ENCODE assay signal across 11 cellular contexts in the genomic region with DNA sequence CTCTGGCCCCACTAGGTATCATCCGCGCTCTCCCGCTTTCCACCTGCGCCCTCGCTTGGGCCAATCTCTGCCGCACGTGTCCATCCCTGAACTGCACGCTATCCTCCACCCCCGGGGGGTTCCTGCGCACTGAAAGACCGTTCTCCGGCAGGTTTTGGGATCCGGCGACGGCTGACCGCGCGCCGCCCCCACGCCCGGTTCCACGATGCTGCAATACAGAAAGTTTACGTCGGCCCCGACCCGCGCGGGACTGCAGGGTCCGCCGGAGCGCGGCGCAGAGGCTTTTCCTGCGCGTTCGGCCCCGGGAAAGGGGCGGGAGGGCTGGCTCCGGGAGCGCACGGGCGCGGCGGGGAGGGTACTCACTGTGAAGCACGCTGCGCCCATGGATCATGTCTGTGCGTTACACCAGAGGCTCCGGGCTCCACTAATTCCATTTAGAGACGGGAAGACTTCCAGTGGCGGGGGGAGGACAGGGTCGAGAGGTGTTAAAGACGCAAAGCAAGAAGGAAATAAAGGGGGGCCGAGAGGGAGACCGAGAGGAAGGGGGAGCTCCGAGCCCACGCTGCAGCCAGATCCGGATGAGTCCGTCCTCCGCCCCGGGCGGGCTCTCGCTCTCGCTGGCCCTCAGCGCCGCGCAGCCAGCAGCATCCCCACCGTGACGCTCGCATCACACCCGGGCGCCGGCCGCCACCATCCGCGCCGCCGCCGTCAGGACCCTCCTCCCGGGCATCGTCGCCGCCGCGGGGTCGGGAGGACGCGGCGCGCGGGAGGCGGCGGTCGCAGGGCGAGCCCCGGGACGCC. TPM values are rescaled to one million over a fixed set of nuclear protein-coding genes. Genes with fewer than 3 reads are reported as not detected.
DNase-seq lines count a peak whose midpoint lies in the region; ATAC-seq and TF ChIP-seq lines count a peak whose summit lies in the region.
"Had no signal": no experiment of that assay in that cellular context is flagged by ENCODE, and none has a peak within 500 bp of the region (broad histone marks: within the 10 kb centered on the region; RNA-seq: fewer than 3 reads in every experiment).

No MANE protein-coding gene starts in this region.

- no peak for TF ChIP-seq POLR2A in IMR-90 (IDR thresholded peaks at IDR 0.05; ENCODE audit: low read depth, low read length)
- no peak for TF ChIP-seq POLR2A in erythroblast (IDR thresholded peaks at IDR 0.05; ENCODE audit: low read length)

- no peak overlapping the region for H4K8ac ChIP-seq in IMR-90 (ENCODE audit: low read depth in 2 of 2, low read length in 2 of 2)

- H3K4ac ChIP-seq in IMR-90 (ENCODE audit: low read depth, low read length): no peak overlapping the region

- H3K9ac ChIP-seq in IMR-90 (ENCODE audit: low read depth, low read length) (no peak overlapping the region), MM.1S (ENCODE audit: low read length) (no peak overlapping the region)

- POLR2A ChIA-PET in IMR-90 (lab: Charles Lee; ENCODE audit: unreplicated experiment): no interaction called here

- no peak for TF ChIP-seq CTCF in IMR-90 (conservative IDR thresholded peaks at IDR 0.05; ENCODE audit: low read depth, low read length)
- TF ChIP-seq CTCF in brain microvascular endothelial cell (IDR thresholded peaks at IDR 0.05; ENCODE audit: low read depth, low read length, missing control alignments): no peak
- no peak for TF ChIP-seq CTCF in osteoblast (IDR thresholded peaks at IDR 0.05; ENCODE audit: extremely low read depth, low read depth, low read length)
- no peak for TF ChIP-seq CTCF in MM.1S (IDR thresholded peaks at IDR 0.05; ENCODE audit: low read length)

- H3K79me2 ChIP-seq in osteoblast (ENCODE audit: insufficient read depth, low read length): no peaks in the 10 kb centered on the region
- no peaks in the 10 kb centered on the region for H3K79me2 ChIP-seq in MM.1S (ENCODE audit: low read length)

- H3K4me2 ChIP-seq in IMR-90 (ENCODE audit: low read depth, low read length): peak overlapping the region; percentile 72
- H3K4me2 ChIP-seq in osteoblast (ENCODE audit: insufficient read depth, low read length): no peak overlapping the region
- H3K4me2 ChIP-seq in MM.1S (ENCODE audit: low read depth, low read length): no peak overlapping the region

- no peak overlapping the region for H2AK5ac ChIP-seq in IMR-90 (ENCODE audit: low read depth, low read length)

- no peak overlapping the region for H2BK5ac ChIP-seq in IMR-90 (ENCODE audit: low read depth, low read length, poor library complexity, severe bottlenecking)

- no TSS peak for BruUV-seq in IMR-90 (replicated peaks; lab: Mats Ljungman, UMichigan)

- 3% methylated on average over 28 of the region's 96 CpGs; no CpG with 5 or more reads in 1 of the 2 experiments for WGBS in IMR-90 (ENCODE audit: extremely low coverage in 2 of 2, insufficient read length in 1 of 2), 2 experiments

- peak overlapping the region; percentile 70 for H2AFZ ChIP-seq in IMR-90 (replicated peaks; ENCODE audit: low read length, poor library complexity)
- H2AFZ ChIP-seq in osteoblast (ENCODE audit: low read length): no peak overlapping the region
- H2AFZ ChIP-seq in MM.1S (ENCODE audit: low read length): no peak overlapping the region

- no peak for TF ChIP-seq RAD21 in IMR-90 (IDR thresholded peaks at IDR 0.05; ENCODE audit: low read length)

- no peak overlapping the region for H4K5ac ChIP-seq in IMR-90 (ENCODE audit: low read depth, low read length)

- H2BK120ac ChIP-seq in IMR-90 (ENCODE audit: low read depth, low read length): no peak overlapping the region

- no peak overlapping the region for H2AK9ac ChIP-seq in IMR-90 (replicated peaks; ENCODE audit: low read depth, low read length, poor library complexity)

- no peak overlapping the region for H3K18ac ChIP-seq in IMR-90 (ENCODE audit: low read depth, low read length)

- in situ Hi-C loops in IMR-90 (cut with MboI; ENCODE audit: low sequenced_read_pairs) (no loop called here), brain microvascular endothelial cell (cut with HindIII; ENCODE audit: low pct_ligation_motif_present, low sequenced_read_pairs) (no loop called here)

- no peak overlapping the region for H2BK20ac ChIP-seq in IMR-90 (ENCODE audit: low read depth, low read length)

- H4K91ac ChIP-seq in IMR-90 (ENCODE audit: insufficient read depth, low read depth, low read length): no peak overlapping the region

- no peaks in the 10 kb centered on the region for H4K20me1 ChIP-seq in IMR-90 (ENCODE audit: insufficient read depth, low read length)
- H4K20me1 ChIP-seq in osteoblast (ENCODE audit: insufficient read depth, low read length): no peaks in the 10 kb centered on the region
- no peaks in the 10 kb centered on the region for H4K20me1 ChIP-seq in MM.1S (ENCODE audit: insufficient read depth, low read length)

- H3K79me1 ChIP-seq in IMR-90 (ENCODE audit: low read depth in 1 of 2, low read length in 2 of 2): no peaks in the 10 kb centered on the region

- H3K27ac ChIP-seq in IMR-90 (ENCODE audit: insufficient read depth, low read length): no peak overlapping the region
- no peak overlapping the region for H3K27ac ChIP-seq in brain microvascular endothelial cell
- H3K27ac ChIP-seq in osteoblast (ENCODE audit: low read depth, low read length): no peak overlapping the region
- H3K27ac ChIP-seq in MM.1S (ENCODE audit: low read length): no peak overlapping the region

- peak; percentile 25; the same call in 1 of the 2 replicates for ATAC-seq in IMR-90 (ENCODE audit: low read depth)
- ATAC-seq in GM18909 (IDR thresholded peaks at IDR 0.05; ENCODE audit: poor library complexity, unreplicated experiment): no peak
- ATAC-seq: activated CD8-positive, alpha-beta T cell treated with anti-CD3 and anti-CD28 coated beads for 36 hours; HCT116 had no signal

- H3K4me1 ChIP-seq in IMR-90 (ENCODE audit: control insufficient read depth, insufficient read depth, low read length): 0 out of 2 replicates have a peak, but pooled peaks cover 1% of the 10 kb centered on the region
- no peaks in the 10 kb centered on the region for H3K4me1 ChIP-seq in osteoblast (ENCODE audit: insufficient read depth, low read length)
- no peaks in the 10 kb centered on the region for H3K4me1 ChIP-seq in MM.1S (ENCODE audit: low read length)

- DNase-seq in ELF-1 (ENCODE audit: low read depth, low spot score) (peak; percentile 16), IMR-90 (no peak), brain microvascular endothelial cell (no peak), osteoblast (ENCODE audit: insufficient read length, low spot score, missing footprints) (peak; percentile 65), CD1c-positive myeloid dendritic cell (ENCODE audit: extremely low spot score) (no peak), MM.1S (no peak), erythroblast (lab: John Stamatoyannopoulos, UW) (no peak)
- DNase-seq: activated CD8-positive, alpha-beta T cell treated with anti-CD3 and anti-CD28 coated beads for 36 hours had no signal

- H3K27me3 ChIP-seq in IMR-90 (ENCODE audit: control insufficient read depth, insufficient read depth, low read length) (peaks cover 35% of the 10 kb centered on the region), brain microvascular endothelial cell (replicated peaks) (peaks cover 8% of the 10 kb centered on the region), osteoblast (ENCODE audit: insufficient read depth, low read length) (peaks cover 10% of the 10 kb centered on the region), MM.1S (replicated peaks; ENCODE audit: insufficient read depth, low read length) (no peaks in the 10 kb centered on the region)

- no peaks in the 10 kb centered on the region for H3K9me1 ChIP-seq in IMR-90 (ENCODE audit: insufficient read depth, low read length)

- H2BK15ac ChIP-seq in IMR-90 (ENCODE audit: low read depth, low read length): no peak overlapping the region

- no peaks in the 10 kb centered on the region for H3K9me2 ChIP-seq in MM.1S (replicated peaks; ENCODE audit: insufficient read depth, low read length)

- peak overlapping the region; percentile 25 for H3K4me3 ChIP-seq in IMR-90 (ENCODE audit: insufficient read depth, low read depth, low read length)
- H3K4me3 ChIP-seq in brain microvascular endothelial cell (ENCODE audit: low read depth, low read length): peak overlapping the region; percentile 51
- no peak overlapping the region for H3K4me3 ChIP-seq in osteoblast (ENCODE audit: insufficient read depth, low read length)
- no peak overlapping the region for H3K4me3 ChIP-seq in MM.1S (ENCODE audit: low read length)

- H3K23ac ChIP-seq in IMR-90 (ENCODE audit: low read depth, low read length): no peak overlapping the region

- CTCF ChIA-PET in IMR-90 (lab: Yijun Ruan, JAX): no interaction called here

- intact Hi-C loops in IMR-90 (cut with micrococcal nuclease): no loop called here

- no peak overlapping the region for H3K56ac ChIP-seq in IMR-90 (ENCODE audit: extremely low read depth, insufficient read depth, low read length)

- dilution Hi-C loops in IMR-90 (cut with HindIII; ENCODE audit: low sequenced_read_pairs, unreplicated experiment): no loop called here

- no peaks in the 10 kb centered on the region for H3F3A ChIP-seq in MM.1S (ENCODE audit: insufficient read depth, low read length)

- H3K9me3 ChIP-seq in IMR-90 (ENCODE audit: control insufficient read depth, insufficient read depth, low read length) (no peaks in the 10 kb centered on the region), osteoblast (ENCODE audit: low read depth, low read length) (no peaks in the 10 kb centered on the region), MM.1S (replicated peaks; ENCODE audit: insufficient read depth, low read length) (no peaks in the 10 kb centered on the region)

- H3K36me3 ChIP-seq in IMR-90 (ENCODE audit: control insufficient read depth, insufficient read depth, low read length) (no peaks in the 10 kb centered on the region), brain microvascular endothelial cell (replicated peaks) (no peaks in the 10 kb centered on the region), osteoblast (ENCODE audit: insufficient read depth, low read length) (no peaks in the 10 kb centered on the region), MM.1S (replicated peaks; ENCODE audit: insufficient read depth, low read length) (no peaks in the 10 kb centered on the region)

- no peak overlapping the region for H3K14ac ChIP-seq in IMR-90 (replicated peaks; ENCODE audit: low read depth, low read length)

TF ChIP-seq in IMR-90, 13 proteins besides CTCF, POLR2A, EP300 and RAD21 (continues in another document):
- no peak for TF ChIP-seq BHLHE40 (IDR thresholded peaks at IDR 0.05; ENCODE audit: low read depth, low read length)

RNA-seq across cellular contexts. Expression of gene NETO1, which starts 0.7 kb away (rescaled TPM):
- total RNA-seq in IMR-90 (2012; rRNA removed) (0.28 and 0.36 TPM in 2 replicates), osteoblast (under 0.01 TPM in 1 of 2 replicates, not detected in the other)
- 0.29 and 0.42 TPM in 2 replicates for polyA plus RNA-seq in IMR-90 (2012; rRNA removed)
- 0.02 and 0.09 TPM in 2 replicates for polyA plus RNA-seq in IMR-90 (2012; cell fraction: cytosol; rRNA removed)
- 0.18 and 0.48 TPM in 2 replicates for polyA plus RNA-seq in IMR-90 (2012; cell fraction: nucleus; rRNA removed; ENCODE audit: low replicate concordance)
- total RNA-seq: activated CD8-positive, alpha-beta T cell treated with anti-CD3 and anti-CD28 coated beads for 36 hours; lung microvascular endothelial cell had no signal

Comparison
In these comparisons a context has a peak if more than half of its experiments do, and no peak if none do; other contexts are left out.
1. DNase-seq: peak in ELF-1 (single experiment) and osteoblast (single experiment); none in IMR-90 (single experiment), brain microvascular endothelial cell (single experiment), CD1c-positive myeloid dendritic cell (single experiment), MM.1S (single experiment) and erythroblast (0 of 2).
2. H3K4me3 ChIP-seq: peak in IMR-90 (single experiment) and brain microvascular endothelial cell (single experiment); none in osteoblast (single experiment) and MM.1S (single experiment).